ENCODE assay signal across 6 cellular contexts in genomic region chr1:63994636-63995035, GRCh38.
"Had no signal": no experiment of that assay in that cellular context is flagged by ENCODE, and none has a peak within 500 bp of the region (broad histone marks: within the 10 kb centered on the region; RNA-seq: fewer than 3 reads in every experiment).

No MANE protein-coding gene starts in this region.

- H3K27ac Mint-ChIP-seq: GM23338, H9, HFFc6 had no signal

- DNase-seq: H9, HCEC 1CT, HFFc6, IMR-90 had no signal

- H3K4me3 ChIP-seq: GM23338, K562 had no signal

- H3K9me3 Mint-ChIP-seq: GM23338, H9, HFFc6 had no signal

- H3K4me3 Mint-ChIP-seq: GM23338, H9, HFFc6 had no signal
